In the genomic region with DNA sequence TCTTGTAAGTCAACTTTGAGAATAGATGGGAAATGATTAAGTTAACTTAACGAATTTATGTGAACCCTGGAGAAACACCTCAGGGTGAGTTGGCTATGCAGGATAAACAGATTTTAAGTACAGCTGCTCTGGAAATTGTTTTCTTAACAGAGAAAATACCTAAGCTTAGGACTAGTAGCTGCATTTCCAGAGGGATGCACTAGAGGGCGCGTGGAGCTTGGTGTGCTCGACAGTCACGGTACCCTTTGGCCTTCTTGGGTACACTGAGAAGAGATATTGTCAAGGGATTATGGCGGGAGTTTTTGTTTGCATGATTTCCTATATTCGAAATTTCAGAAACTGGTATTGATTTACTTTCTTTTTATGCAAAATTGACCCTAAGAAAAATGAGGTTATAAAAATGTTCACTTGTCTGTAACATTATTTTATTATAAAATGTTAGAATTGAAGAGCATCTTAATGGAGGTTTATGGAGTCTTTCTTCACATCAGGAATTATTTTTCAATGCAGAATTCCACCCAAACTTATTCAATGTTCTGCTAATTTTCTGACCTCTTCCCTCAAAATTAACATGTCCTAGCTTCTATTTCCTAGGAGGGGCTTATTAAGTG, we compare ENCODE assay signal across 8 cellular contexts. TPM values are rescaled to one million over a fixed set of nuclear protein-coding genes. Genes with fewer than 3 reads are reported as not detected.
A peak's percentile ranks its signal among the peaks of the same experiment; 100 is the strongest.
DNase-seq lines count a peak whose midpoint lies in the region; ATAC-seq and TF ChIP-seq lines count a peak whose summit lies in the region.

No MANE protein-coding gene starts in this region.

- peak; percentile 93 for TF ChIP-seq CTCF in GM13977 (IDR thresholded peaks at IDR 0.05; ENCODE audit: extremely low read depth, insufficient read depth, missing control alignments)
- peak; percentile 63 to 88 for TF ChIP-seq CTCF in right atrium auricular region (IDR thresholded peaks at IDR 0.05)

- H3K27me3 ChIP-seq in right atrium auricular region = no peaks in the 10 kb centered on the region

- H3K4me1 ChIP-seq in right atrium auricular region = no peaks in the 10 kb centered on the region

- in situ Hi-C loops in GM13977 (cut with MboI; ENCODE audit: low pct_unique_long_range_greater_than_20kb, low sequenced_read_pairs, unreplicated experiment) = no loop called here

- no peaks in the 10 kb centered on the region for H3K36me3 ChIP-seq in right atrium auricular region

- ATAC-seq in HG02678 (IDR thresholded peaks at IDR 0.05; ENCODE audit: unreplicated experiment) = peak; percentile 96

- peak; percentile 62 for DNase-seq in GM13977 (ENCODE audit: low spot score)
- peak; percentile 15 for DNase-seq in NCI-H128 (lab: John Stamatoyannopoulos, UW; ENCODE audit: unreplicated experiment)
- peak; percentile 29 for DNase-seq in SKM-1 treated with dmso at 0.1 percent for 144 hours (lab: John Stamatoyannopoulos, UW; ENCODE audit: unreplicated experiment)
- DNase-seq in activated naive CD8-positive, alpha-beta T cell treated with anti-CD3 and anti-CD28 coated beads, Interleukin-2, amount 50 U/mL, for 16 hours (ENCODE audit: low read depth, low spot score) = peak; percentile 12
- peak; percentile 74 for DNase-seq in right atrium auricular region (ENCODE audit: low spot score)
- peak; percentile 80 for DNase-seq in retina
- no peak for DNase-seq in cortex of kidney (lab: John Stamatoyannopoulos, UW)

- H3K9me3 ChIP-seq in right atrium auricular region = no peaks in the 10 kb centered on the region

- H3K27ac ChIP-seq in right atrium auricular region = no peak overlapping the region

- no peak overlapping the region for H3K4me3 ChIP-seq in right atrium auricular region

RNA-seq across cellular contexts. Expression of gene MYO3A, which starts 58.4 kb away (rescaled TPM):
- total RNA-seq in right atrium auricular region = not detected
